Comparison of ENCODE assay signal across 1 cellular context in genomic region chr2:110748489-110748867, GRCh38.
TF ChIP-seq lines count a peak whose summit lies in the region.

No MANE protein-coding gene starts in this region.

TF ChIP-seq in GM12878, 131 proteins besides CTCF, POLR2A, EP300 and RAD21 (continued from another document and continues in another):
- TF ChIP-seq PBX3 (IDR thresholded peaks at IDR 0.05; ENCODE audit: insufficient replicate concordance, low read depth, low read length): peak; percentile 30
- TF ChIP-seq IKZF1 (conservative IDR thresholded peaks at IDR 0.05): peak; percentile 98
- TF ChIP-seq ZNF622 (IDR thresholded peaks at IDR 0.05): no peak
- TF ChIP-seq, protein P1, sequence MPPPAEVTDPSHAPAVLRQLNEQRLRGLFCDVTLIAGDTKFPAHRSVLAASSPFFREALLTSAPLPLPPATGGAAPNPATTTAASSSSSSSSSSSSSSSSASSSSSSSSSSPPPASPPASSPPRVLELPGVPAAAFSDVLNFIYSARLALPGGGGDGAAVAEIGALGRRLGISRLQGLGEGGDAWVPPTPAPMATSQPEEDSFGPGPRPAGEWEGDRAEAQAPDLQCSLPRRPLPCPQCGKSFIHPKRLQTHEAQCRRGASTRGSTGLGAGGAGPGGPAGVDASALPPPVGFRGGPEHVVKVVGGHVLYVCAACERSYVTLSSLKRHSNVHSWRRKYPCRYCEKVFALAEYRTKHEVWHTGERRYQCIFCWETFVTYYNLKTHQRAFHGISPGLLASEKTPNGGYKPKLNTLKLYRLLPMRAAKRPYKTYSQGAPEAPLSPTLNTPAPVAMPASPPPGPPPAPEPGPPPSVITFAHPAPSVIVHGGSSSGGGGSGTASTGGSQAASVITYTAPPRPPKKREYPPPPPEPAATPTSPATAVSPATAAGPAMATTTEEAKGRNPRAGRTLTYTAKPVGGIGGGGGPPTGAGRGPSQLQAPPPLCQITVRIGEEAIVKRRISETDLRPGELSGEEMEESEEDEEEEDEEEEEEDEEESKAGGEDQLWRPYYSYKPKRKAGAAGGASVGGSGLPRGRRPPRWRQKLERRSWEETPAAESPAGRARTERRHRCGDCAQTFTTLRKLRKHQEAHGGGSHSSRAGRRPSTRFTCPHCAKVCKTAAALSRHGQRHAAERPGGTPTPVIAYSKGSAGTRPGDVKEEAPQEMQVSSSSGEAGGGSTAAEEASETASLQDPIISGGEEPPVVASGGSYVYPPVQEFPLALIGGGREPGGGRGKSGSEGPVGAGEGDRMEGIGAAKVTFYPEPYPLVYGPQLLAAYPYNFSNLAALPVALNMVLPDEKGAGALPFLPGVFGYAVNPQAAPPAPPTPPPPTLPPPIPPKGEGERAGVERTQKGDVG (CRISPR knock-in tag; IDR thresholded peaks at IDR 0.05): no peak
- no peak for TF ChIP-seq SMARCA5 (IDR thresholded peaks at IDR 0.05)
- TF ChIP-seq, protein P2, sequence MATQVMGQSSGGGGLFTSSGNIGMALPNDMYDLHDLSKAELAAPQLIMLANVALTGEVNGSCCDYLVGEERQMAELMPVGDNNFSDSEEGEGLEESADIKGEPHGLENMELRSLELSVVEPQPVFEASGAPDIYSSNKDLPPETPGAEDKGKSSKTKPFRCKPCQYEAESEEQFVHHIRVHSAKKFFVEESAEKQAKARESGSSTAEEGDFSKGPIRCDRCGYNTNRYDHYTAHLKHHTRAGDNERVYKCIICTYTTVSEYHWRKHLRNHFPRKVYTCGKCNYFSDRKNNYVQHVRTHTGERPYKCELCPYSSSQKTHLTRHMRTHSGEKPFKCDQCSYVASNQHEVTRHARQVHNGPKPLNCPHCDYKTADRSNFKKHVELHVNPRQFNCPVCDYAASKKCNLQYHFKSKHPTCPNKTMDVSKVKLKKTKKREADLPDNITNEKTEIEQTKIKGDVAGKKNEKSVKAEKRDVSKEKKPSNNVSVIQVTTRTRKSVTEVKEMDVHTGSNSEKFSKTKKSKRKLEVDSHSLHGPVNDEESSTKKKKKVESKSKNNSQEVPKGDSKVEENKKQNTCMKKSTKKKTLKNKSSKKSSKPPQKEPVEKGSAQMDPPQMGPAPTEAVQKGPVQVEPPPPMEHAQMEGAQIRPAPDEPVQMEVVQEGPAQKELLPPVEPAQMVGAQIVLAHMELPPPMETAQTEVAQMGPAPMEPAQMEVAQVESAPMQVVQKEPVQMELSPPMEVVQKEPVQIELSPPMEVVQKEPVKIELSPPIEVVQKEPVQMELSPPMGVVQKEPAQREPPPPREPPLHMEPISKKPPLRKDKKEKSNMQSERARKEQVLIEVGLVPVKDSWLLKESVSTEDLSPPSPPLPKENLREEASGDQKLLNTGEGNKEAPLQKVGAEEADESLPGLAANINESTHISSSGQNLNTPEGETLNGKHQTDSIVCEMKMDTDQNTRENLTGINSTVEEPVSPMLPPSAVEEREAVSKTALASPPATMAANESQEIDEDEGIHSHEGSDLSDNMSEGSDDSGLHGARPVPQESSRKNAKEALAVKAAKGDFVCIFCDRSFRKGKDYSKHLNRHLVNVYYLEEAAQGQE (IDR thresholded peaks at IDR 0.05; ENCODE audit: low read depth, low read length): no peak
- TF ChIP-seq, protein P3, sequence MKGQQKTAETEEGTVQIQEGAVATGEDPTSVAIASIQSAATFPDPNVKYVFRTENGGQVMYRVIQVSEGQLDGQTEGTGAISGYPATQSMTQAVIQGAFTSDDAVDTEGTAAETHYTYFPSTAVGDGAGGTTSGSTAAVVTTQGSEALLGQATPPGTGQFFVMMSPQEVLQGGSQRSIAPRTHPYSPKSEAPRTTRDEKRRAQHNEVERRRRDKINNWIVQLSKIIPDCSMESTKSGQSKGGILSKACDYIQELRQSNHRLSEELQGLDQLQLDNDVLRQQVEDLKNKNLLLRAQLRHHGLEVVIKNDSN (IDR thresholded peaks at IDR 0.05; ENCODE audit: borderline replicate concordance, extremely low read length, insufficient read depth, low read depth, low read length): no peak
- TF ChIP-seq HDGF (IDR thresholded peaks at IDR 0.05): 0 out of 2 replicates have a peak, but pooled peaks have one; percentile 42
- peak; percentile 44 for TF ChIP-seq RELA (IDR thresholded peaks at IDR 0.05; ENCODE audit: borderline replicate concordance, partially characterized antibody)
- TF ChIP-seq DPF2 (IDR thresholded peaks at IDR 0.05): peak; percentile 98
- TF ChIP-seq NR2F1 (conservative IDR thresholded peaks at IDR 0.05): peak; percentile 92
- TF ChIP-seq, protein P4, sequence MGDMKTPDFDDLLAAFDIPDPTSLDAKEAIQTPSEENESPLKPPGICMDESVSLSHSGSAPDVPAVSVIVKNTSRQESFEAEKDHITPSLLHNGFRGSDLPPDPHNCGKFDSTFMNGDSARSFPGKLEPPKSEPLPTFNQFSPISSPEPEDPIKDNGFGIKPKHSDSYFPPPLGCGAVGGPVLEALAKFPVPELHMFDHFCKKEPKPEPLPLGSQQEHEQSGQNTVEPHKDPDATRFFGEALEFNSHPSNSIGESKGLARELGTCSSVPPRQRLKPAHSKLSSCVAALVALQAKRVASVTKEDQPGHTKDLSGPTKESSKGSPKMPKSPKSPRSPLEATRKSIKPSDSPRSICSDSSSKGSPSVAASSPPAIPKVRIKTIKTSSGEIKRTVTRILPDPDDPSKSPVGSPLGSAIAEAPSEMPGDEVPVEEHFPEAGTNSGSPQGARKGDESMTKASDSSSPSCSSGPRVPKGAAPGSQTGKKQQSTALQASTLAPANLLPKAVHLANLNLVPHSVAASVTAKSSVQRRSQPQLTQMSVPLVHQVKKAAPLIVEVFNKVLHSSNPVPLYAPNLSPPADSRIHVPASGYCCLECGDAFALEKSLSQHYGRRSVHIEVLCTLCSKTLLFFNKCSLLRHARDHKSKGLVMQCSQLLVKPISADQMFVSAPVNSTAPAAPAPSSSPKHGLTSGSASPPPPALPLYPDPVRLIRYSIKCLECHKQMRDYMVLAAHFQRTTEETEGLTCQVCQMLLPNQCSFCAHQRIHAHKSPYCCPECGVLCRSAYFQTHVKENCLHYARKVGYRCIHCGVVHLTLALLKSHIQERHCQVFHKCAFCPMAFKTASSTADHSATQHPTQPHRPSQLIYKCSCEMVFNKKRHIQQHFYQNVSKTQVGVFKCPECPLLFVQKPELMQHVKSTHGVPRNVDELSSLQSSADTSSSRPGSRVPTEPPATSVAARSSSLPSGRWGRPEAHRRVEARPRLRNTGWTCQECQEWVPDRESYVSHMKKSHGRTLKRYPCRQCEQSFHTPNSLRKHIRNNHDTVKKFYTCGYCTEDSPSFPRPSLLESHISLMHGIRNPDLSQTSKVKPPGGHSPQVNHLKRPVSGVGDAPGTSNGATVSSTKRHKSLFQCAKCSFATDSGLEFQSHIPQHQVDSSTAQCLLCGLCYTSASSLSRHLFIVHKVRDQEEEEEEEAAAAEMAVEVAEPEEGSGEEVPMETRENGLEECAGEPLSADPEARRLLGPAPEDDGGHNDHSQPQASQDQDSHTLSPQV (IDR thresholded peaks at IDR 0.05): no peak
- TF ChIP-seq ZNF217 (IDR thresholded peaks at IDR 0.05): peak; percentile 90
- peak; percentile 31; the same call in 1 of the 2 replicates for TF ChIP-seq SREBF2 (IDR thresholded peaks at IDR 0.05; ENCODE audit: low read length)
- TF ChIP-seq MEF2A (IDR thresholded peaks at IDR 0.05; ENCODE audit: insufficient read depth, low read depth, low read length): peak; percentile 72
- TF ChIP-seq, protein P5, sequence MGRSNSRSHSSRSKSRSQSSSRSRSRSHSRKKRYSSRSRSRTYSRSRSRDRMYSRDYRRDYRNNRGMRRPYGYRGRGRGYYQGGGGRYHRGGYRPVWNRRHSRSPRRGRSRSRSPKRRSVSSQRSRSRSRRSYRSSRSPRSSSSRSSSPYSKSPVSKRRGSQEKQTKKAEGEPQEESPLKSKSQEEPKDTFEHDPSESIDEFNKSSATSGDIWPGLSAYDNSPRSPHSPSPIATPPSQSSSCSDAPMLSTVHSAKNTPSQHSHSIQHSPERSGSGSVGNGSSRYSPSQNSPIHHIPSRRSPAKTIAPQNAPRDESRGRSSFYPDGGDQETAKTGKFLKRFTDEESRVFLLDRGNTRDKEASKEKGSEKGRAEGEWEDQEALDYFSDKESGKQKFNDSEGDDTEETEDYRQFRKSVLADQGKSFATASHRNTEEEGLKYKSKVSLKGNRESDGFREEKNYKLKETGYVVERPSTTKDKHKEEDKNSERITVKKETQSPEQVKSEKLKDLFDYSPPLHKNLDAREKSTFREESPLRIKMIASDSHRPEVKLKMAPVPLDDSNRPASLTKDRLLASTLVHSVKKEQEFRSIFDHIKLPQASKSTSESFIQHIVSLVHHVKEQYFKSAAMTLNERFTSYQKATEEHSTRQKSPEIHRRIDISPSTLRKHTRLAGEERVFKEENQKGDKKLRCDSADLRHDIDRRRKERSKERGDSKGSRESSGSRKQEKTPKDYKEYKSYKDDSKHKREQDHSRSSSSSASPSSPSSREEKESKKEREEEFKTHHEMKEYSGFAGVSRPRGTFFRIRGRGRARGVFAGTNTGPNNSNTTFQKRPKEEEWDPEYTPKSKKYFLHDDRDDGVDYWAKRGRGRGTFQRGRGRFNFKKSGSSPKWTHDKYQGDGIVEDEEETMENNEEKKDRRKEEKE (IDR thresholded peaks at IDR 0.05): no peak
- TF ChIP-seq BRCA1 (IDR thresholded peaks at IDR 0.05; ENCODE audit: low read depth, low read length): no peak
- TF ChIP-seq ZNF207 (IDR thresholded peaks at IDR 0.05; ENCODE audit: borderline replicate concordance): no peak
- TF ChIP-seq ATF7 (IDR thresholded peaks at IDR 0.05; ENCODE audit: low read depth): peak; percentile 91
- 0 out of 2 replicates have a peak, but pooled peaks have one; percentile 59 for TF ChIP-seq RAD51 (IDR thresholded peaks at IDR 0.05)
- no peak for TF ChIP-seq ZZZ3 (IDR thresholded peaks at IDR 0.05; ENCODE audit: control insufficient read depth, insufficient read length, low read depth)
- no peak; the same call in 1 of the 2 replicates for TF ChIP-seq RB1 (IDR thresholded peaks at IDR 0.05; ENCODE audit: borderline replicate concordance)
- TF ChIP-seq, protein P6, sequence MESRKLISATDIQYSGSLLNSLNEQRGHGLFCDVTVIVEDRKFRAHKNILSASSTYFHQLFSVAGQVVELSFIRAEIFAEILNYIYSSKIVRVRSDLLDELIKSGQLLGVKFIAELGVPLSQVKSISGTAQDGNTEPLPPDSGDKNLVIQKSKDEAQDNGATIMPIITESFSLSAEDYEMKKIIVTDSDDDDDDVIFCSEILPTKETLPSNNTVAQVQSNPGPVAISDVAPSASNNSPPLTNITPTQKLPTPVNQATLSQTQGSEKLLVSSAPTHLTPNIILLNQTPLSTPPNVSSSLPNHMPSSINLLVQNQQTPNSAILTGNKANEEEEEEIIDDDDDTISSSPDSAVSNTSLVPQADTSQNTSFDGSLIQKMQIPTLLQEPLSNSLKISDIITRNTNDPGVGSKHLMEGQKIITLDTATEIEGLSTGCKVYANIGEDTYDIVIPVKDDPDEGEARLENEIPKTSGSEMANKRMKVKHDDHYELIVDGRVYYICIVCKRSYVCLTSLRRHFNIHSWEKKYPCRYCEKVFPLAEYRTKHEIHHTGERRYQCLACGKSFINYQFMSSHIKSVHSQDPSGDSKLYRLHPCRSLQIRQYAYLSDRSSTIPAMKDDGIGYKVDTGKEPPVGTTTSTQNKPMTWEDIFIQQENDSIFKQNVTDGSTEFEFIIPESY (IDR thresholded peaks at IDR 0.05): no peak
- no peak for TF ChIP-seq PRDM15 (CRISPR knock-in tag; IDR thresholded peaks at IDR 0.05)
- no peak for TF ChIP-seq YBX1 (IDR thresholded peaks at IDR 0.05)
- TF ChIP-seq, protein P7, sequence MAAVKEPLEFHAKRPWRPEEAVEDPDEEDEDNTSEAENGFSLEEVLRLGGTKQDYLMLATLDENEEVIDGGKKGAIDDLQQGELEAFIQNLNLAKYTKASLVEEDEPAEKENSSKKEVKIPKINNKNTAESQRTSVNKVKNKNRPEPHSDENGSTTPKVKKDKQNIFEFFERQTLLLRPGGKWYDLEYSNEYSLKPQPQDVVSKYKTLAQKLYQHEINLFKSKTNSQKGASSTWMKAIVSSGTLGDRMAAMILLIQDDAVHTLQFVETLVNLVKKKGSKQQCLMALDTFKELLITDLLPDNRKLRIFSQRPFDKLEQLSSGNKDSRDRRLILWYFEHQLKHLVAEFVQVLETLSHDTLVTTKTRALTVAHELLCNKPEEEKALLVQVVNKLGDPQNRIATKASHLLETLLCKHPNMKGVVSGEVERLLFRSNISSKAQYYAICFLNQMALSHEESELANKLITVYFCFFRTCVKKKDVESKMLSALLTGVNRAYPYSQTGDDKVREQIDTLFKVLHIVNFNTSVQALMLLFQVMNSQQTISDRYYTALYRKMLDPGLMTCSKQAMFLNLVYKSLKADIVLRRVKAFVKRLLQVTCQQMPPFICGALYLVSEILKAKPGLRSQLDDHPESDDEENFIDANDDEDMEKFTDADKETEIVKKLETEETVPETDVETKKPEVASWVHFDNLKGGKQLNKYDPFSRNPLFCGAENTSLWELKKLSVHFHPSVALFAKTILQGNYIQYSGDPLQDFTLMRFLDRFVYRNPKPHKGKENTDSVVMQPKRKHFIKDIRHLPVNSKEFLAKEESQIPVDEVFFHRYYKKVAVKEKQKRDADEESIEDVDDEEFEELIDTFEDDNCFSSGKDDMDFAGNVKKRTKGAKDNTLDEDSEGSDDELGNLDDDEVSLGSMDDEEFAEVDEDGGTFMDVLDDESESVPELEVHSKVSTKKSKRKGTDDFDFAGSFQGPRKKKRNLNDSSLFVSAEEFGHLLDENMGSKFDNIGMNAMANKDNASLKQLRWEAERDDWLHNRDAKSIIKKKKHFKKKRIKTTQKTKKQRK (IDR thresholded peaks at IDR 0.05; ENCODE audit: low read depth, low read length): no peak
- peak; percentile 100 for TF ChIP-seq TCF12 (IDR thresholded peaks at IDR 0.05; ENCODE audit: low read depth, low read length)
- peak; percentile 95 for TF ChIP-seq MTA3 (IDR thresholded peaks at IDR 0.05; ENCODE audit: borderline replicate concordance, low read length)
